1 cellular context compared by ENCODE assay signal in the genomic region with DNA sequence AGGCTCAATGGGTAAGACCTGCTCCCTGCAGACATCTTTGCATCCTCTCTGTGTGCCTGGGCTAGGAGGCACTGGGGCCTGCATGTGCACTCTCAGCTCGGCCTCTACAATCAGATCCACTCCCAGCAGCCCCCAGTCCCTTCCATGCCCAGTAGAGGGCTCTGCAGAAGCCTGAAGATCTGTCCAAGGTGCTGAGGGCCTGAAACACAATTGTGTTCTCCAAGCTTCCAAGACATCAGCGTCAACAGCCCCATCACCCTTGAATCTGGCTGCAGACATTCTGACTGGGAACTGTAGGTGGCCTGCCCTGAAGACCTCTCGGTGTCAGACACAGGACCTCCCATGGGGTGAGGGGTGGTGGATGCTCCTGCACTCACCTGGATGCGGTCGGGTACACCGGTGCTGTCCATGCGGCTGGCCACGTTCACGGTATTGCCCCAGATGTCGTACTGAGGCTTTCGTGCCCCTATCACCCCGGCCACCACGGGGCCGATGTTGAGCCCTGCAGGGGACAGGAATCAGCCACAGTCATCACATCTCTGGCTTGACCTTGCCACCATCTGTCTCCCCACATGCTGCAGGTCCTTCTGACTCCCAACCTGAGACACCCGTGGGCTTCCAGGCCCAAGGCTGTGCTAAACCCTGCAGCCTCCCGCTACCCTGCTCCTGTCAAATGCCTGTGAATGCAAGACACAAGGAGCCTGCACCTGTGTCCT.
TF ChIP-seq lines count a peak whose summit lies in the region.

No MANE protein-coding gene starts in this region.

TF ChIP-seq in HepG2, 621 proteins besides CTCF, POLR2A, EP300 and RAD21 (continued from another document and continues in another):
- TF ChIP-seq, protein P1, sequence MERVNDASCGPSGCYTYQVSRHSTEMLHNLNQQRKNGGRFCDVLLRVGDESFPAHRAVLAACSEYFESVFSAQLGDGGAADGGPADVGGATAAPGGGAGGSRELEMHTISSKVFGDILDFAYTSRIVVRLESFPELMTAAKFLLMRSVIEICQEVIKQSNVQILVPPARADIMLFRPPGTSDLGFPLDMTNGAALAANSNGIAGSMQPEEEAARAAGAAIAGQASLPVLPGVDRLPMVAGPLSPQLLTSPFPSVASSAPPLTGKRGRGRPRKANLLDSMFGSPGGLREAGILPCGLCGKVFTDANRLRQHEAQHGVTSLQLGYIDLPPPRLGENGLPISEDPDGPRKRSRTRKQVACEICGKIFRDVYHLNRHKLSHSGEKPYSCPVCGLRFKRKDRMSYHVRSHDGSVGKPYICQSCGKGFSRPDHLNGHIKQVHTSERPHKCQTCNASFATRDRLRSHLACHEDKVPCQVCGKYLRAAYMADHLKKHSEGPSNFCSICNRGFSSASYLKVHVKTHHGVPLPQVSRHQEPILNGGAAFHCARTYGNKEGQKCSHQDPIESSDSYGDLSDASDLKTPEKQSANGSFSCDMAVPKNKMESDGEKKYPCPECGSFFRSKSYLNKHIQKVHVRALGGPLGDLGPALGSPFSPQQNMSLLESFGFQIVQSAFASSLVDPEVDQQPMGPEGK (CRISPR knock-in tag; IDR thresholded peaks at IDR 0.05) = peak; percentile 72
- TF ChIP-seq ZNF775 (CRISPR knock-in tag; IDR thresholded peaks at IDR 0.05; ENCODE audit: borderline replicate concordance) (no peak), MLLT10 (CRISPR knock-in tag; IDR thresholded peaks at IDR 0.05) (no peak), CC2D1A (CRISPR knock-in tag; IDR thresholded peaks at IDR 0.05) (no peak), SIN3A (IDR thresholded peaks at IDR 0.05; ENCODE audit: borderline replicate concordance, low read depth, low read length) (no peak), MXI1 (IDR thresholded peaks at IDR 0.05; ENCODE audit: borderline replicate concordance, low read depth, low read length) (no peak), NR2F1 (CRISPR knock-in tag; IDR thresholded peaks at IDR 0.05) (no peak), KLF13 (CRISPR knock-in tag; IDR thresholded peaks at IDR 0.05) (no peak), ZNF263 (CRISPR knock-in tag; IDR thresholded peaks at IDR 0.05) (0 out of 2 replicates have a peak, but pooled peaks have one; percentile 47), ZNF883 (CRISPR knock-in tag; IDR thresholded peaks at IDR 0.05; ENCODE audit: not compliant biosample characterization) (peak; percentile 81), ZNF432 (CRISPR knock-in tag; IDR thresholded peaks at IDR 0.05; ENCODE audit: borderline replicate concordance) (no peak), FOXA1 (IDR thresholded peaks at IDR 0.05) (no peak), FOXA1 (CRISPR knock-in tag; IDR thresholded peaks at IDR 0.05) (no peak), REPIN1 (CRISPR knock-in tag; IDR thresholded peaks at IDR 0.05; ENCODE audit: borderline replicate concordance, low read depth) (peak; percentile 61; the same call in 1 of the 2 replicates), ZSCAN29 (CRISPR knock-in tag; conservative IDR thresholded peaks at IDR 0.05) (0 out of 2 replicates have a peak, but pooled peaks have one; percentile 40), BRCA1 (CRISPR knock-in tag; IDR thresholded peaks at IDR 0.05) (peak; percentile 70; the same call in 1 of the 2 replicates), ZNF644 (CRISPR knock-in tag; IDR thresholded peaks at IDR 0.05; ENCODE audit: low read depth) (peak; percentile 59; the same call in 1 of the 2 replicates), ZNF484 (CRISPR knock-in tag; IDR thresholded peaks at IDR 0.05; ENCODE audit: borderline replicate concordance, low read depth) (no peak), ZNF136 (CRISPR knock-in tag; IDR thresholded peaks at IDR 0.05; ENCODE audit: low read depth) (no peak), CCDC6 (CRISPR knock-in tag; IDR thresholded peaks at IDR 0.05) (peak; percentile 64; the same call in 1 of the 2 replicates), NBN (conservative IDR thresholded peaks at IDR 0.05) (no peak), ZSCAN31 (CRISPR knock-in tag; IDR thresholded peaks at IDR 0.05; ENCODE audit: low read depth) (no peak)
- TF ChIP-seq, protein P2, sequence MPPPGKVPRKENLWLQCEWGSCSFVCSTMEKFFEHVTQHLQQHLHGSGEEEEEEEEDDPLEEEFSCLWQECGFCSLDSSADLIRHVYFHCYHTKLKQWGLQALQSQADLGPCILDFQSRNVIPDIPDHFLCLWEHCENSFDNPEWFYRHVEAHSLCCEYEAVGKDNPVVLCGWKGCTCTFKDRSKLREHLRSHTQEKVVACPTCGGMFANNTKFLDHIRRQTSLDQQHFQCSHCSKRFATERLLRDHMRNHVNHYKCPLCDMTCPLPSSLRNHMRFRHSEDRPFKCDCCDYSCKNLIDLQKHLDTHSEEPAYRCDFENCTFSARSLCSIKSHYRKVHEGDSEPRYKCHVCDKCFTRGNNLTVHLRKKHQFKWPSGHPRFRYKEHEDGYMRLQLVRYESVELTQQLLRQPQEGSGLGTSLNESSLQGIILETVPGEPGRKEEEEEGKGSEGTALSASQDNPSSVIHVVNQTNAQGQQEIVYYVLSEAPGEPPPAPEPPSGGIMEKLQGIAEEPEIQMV (CRISPR knock-in tag; IDR thresholded peaks at IDR 0.05; ENCODE audit: low read depth) = no peak
- TF ChIP-seq, protein P3, sequence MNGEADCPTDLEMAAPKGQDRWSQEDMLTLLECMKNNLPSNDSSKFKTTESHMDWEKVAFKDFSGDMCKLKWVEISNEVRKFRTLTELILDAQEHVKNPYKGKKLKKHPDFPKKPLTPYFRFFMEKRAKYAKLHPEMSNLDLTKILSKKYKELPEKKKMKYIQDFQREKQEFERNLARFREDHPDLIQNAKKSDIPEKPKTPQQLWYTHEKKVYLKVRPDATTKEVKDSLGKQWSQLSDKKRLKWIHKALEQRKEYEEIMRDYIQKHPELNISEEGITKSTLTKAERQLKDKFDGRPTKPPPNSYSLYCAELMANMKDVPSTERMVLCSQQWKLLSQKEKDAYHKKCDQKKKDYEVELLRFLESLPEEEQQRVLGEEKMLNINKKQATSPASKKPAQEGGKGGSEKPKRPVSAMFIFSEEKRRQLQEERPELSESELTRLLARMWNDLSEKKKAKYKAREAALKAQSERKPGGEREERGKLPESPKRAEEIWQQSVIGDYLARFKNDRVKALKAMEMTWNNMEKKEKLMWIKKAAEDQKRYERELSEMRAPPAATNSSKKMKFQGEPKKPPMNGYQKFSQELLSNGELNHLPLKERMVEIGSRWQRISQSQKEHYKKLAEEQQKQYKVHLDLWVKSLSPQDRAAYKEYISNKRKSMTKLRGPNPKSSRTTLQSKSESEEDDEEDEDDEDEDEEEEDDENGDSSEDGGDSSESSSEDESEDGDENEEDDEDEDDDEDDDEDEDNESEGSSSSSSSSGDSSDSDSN (CRISPR knock-in tag; IDR thresholded peaks at IDR 0.05) = no peak
- TF ChIP-seq, protein P4, sequence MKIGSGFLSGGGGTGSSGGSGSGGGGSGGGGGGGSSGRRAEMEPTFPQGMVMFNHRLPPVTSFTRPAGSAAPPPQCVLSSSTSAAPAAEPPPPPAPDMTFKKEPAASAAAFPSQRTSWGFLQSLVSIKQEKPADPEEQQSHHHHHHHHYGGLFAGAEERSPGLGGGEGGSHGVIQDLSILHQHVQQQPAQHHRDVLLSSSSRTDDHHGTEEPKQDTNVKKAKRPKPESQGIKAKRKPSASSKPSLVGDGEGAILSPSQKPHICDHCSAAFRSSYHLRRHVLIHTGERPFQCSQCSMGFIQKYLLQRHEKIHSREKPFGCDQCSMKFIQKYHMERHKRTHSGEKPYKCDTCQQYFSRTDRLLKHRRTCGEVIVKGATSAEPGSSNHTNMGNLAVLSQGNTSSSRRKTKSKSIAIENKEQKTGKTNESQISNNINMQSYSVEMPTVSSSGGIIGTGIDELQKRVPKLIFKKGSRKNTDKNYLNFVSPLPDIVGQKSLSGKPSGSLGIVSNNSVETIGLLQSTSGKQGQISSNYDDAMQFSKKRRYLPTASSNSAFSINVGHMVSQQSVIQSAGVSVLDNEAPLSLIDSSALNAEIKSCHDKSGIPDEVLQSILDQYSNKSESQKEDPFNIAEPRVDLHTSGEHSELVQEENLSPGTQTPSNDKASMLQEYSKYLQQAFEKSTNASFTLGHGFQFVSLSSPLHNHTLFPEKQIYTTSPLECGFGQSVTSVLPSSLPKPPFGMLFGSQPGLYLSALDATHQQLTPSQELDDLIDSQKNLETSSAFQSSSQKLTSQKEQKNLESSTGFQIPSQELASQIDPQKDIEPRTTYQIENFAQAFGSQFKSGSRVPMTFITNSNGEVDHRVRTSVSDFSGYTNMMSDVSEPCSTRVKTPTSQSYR (CRISPR knock-in tag; IDR thresholded peaks at IDR 0.05; ENCODE audit: borderline replicate concordance) = peak; percentile 20; the same call in 1 of the 2 replicates
- TF ChIP-seq, protein P5, sequence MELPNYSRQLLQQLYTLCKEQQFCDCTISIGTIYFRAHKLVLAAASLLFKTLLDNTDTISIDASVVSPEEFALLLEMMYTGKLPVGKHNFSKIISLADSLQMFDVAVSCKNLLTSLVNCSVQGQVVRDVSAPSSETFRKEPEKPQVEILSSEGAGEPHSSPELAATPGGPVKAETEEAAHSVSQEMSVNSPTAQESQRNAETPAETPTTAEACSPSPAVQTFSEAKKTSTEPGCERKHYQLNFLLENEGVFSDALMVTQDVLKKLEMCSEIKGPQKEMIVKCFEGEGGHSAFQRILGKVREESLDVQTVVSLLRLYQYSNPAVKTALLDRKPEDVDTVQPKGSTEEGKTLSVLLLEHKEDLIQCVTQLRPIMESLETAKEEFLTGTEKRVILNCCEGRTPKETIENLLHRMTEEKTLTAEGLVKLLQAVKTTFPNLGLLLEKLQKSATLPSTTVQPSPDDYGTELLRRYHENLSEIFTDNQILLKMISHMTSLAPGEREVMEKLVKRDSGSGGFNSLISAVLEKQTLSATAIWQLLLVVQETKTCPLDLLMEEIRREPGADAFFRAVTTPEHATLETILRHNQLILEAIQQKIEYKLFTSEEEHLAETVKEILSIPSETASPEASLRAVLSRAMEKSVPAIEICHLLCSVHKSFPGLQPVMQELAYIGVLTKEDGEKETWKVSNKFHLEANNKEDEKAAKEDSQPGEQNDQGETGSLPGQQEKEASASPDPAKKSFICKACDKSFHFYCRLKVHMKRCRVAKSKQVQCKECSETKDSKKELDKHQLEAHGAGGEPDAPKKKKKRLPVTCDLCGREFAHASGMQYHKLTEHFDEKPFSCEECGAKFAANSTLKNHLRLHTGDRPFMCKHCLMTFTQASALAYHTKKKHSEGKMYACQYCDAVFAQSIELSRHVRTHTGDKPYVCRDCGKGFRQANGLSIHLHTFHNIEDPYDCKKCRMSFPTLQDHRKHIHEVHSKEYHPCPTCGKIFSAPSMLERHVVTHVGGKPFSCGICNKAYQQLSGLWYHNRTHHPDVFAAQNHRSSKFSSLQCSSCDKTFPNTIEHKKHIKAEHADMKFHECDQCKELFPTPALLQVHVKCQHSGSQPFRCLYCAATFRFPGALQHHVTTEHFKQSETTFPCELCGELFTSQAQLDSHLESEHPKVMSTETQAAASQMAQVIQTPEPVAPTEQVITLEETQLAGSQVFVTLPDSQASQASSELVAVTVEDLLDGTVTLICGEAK (IDR thresholded peaks at IDR 0.05) = no peak
- TF ChIP-seq, protein P5 (CRISPR knock-in tag; IDR thresholded peaks at IDR 0.05) = no peak
- TF ChIP-seq, protein P6, sequence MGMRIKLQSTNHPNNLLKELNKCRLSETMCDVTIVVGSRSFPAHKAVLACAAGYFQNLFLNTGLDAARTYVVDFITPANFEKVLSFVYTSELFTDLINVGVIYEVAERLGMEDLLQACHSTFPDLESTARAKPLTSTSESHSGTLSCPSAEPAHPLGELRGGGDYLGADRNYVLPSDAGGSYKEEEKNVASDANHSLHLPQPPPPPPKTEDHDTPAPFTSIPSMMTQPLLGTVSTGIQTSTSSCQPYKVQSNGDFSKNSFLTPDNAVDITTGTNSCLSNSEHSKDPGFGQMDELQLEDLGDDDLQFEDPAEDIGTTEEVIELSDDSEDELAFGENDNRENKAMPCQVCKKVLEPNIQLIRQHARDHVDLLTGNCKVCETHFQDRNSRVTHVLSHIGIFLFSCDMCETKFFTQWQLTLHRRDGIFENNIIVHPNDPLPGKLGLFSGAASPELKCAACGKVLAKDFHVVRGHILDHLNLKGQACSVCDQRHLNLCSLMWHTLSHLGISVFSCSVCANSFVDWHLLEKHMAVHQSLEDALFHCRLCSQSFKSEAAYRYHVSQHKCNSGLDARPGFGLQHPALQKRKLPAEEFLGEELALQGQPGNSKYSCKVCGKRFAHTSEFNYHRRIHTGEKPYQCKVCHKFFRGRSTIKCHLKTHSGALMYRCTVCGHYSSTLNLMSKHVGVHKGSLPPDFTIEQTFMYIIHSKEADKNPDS (CRISPR knock-in tag; IDR thresholded peaks at IDR 0.05) = no peak
- TF ChIP-seq, protein P7, sequence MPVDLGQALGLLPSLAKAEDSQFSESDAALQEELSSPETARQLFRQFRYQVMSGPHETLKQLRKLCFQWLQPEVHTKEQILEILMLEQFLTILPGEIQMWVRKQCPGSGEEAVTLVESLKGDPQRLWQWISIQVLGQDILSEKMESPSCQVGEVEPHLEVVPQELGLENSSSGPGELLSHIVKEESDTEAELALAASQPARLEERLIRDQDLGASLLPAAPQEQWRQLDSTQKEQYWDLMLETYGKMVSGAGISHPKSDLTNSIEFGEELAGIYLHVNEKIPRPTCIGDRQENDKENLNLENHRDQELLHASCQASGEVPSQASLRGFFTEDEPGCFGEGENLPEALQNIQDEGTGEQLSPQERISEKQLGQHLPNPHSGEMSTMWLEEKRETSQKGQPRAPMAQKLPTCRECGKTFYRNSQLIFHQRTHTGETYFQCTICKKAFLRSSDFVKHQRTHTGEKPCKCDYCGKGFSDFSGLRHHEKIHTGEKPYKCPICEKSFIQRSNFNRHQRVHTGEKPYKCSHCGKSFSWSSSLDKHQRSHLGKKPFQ (CRISPR knock-in tag; IDR thresholded peaks at IDR 0.05; ENCODE audit: insufficient replicate concordance) = peak; percentile 43
